Comparison of ENCODE assay signal across 1 cellular context in the genomic region with DNA sequence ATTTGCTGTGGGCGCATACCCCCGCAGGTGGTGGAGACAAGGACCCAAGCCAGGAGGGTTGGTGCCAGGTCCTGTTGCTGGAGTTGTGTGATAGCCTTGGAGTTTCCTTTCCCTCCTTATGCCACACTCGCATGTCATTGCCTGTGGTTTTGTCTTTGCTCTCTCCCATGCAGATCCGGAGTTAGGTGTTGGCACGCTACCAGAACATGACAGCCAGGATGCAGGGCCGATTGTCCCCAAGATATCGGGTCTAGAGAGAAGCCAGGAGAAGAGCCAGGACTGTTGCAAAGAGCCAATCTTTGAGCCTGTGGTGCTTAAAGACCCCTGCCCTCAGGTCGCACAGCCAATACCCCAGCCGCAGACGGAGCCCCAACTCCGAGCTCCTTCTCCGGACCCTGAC.
TF ChIP-seq lines count a peak whose summit lies in the region.

No MANE protein-coding gene starts in this region.

TF ChIP-seq in H1, 55 proteins besides CTCF, POLR2A, EP300 and RAD21:
- TF ChIP-seq KDM4A (IDR thresholded peaks at IDR 0.05; ENCODE audit: low read depth, low read length, severe bottlenecking): no peak
- TF ChIP-seq SIRT6 (IDR thresholded peaks at IDR 0.05; ENCODE audit: low read length): no peak
- no peak for TF ChIP-seq TEAD4 (IDR thresholded peaks at IDR 0.05; ENCODE audit: low read depth, low read length)
- no peak for TF ChIP-seq SP1 (IDR thresholded peaks at IDR 0.05; ENCODE audit: low read depth, low read length)
- no peak for TF ChIP-seq CHD7 (IDR thresholded peaks at IDR 0.05; ENCODE audit: insufficient replicate concordance, low read length)
- TF ChIP-seq, protein P1, sequence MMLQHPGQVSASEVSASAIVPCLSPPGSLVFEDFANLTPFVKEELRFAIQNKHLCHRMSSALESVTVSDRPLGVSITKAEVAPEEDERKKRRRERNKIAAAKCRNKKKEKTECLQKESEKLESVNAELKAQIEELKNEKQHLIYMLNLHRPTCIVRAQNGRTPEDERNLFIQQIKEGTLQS (IDR thresholded peaks at IDR 0.05; ENCODE audit: insufficient read depth, low read depth, low read length): no peak
- TF ChIP-seq RFX5 (IDR thresholded peaks at IDR 0.05; ENCODE audit: borderline replicate concordance, low read depth, low read length): no peak
- TF ChIP-seq SRF (IDR thresholded peaks at IDR 0.05; ENCODE audit: low read depth, low read length): no peak
- no peak for TF ChIP-seq TAF1 (IDR thresholded peaks at IDR 0.05; ENCODE audit: low read depth, low read length)
- no peak for TF ChIP-seq CREB1 (IDR thresholded peaks at IDR 0.05)
- TF ChIP-seq ASH2L (IDR thresholded peaks at IDR 0.05; ENCODE audit: low read length): no peak
- TF ChIP-seq TAF7 (optimal IDR thresholded peaks at IDR 0.05; ENCODE audit: borderline replicate concordance, low read depth, low read length): no peak
- TF ChIP-seq FOSL1 (IDR thresholded peaks at IDR 0.05; ENCODE audit: insufficient read depth, low read depth, low read length): no peak
- no peak for TF ChIP-seq GTF2F1 (IDR thresholded peaks at IDR 0.05; ENCODE audit: borderline replicate concordance, low read depth, low read length)
- no peak for TF ChIP-seq BRCA1 (IDR thresholded peaks at IDR 0.05; ENCODE audit: low read depth, low read length)
- TF ChIP-seq RXRA (IDR thresholded peaks at IDR 0.05; ENCODE audit: insufficient read depth, low read depth, low read length): no peak
